14 cellular contexts compared by ENCODE assay signal in genomic region chr5:37553720-37554402, GRCh38.
DNase-seq lines count a peak whose midpoint lies in the region; ATAC-seq lines count a peak whose summit lies in the region.
"Had no signal": no experiment of that assay in that cellular context is flagged by ENCODE, and none has a peak within 500 bp of the region (broad histone marks: within the 10 kb centered on the region; RNA-seq: fewer than 3 reads in every experiment).

No MANE protein-coding gene starts in this region.

- peak; percentile 30 for DNase-seq in G401 (ENCODE audit: low spot score)
- peak; percentile 1 for DNase-seq in MV-4-11 (lab: John Stamatoyannopoulos, UW)
- peak; percentile 57 to 87 for DNase-seq in dermis microvascular lymphatic vessel endothelial cell (ENCODE audit: low read depth in 2 of 2)
- DNase-seq in non-pigmented ciliary epithelial cell (ENCODE audit: low read depth): peak; percentile 40
- DNase-seq in stimulated activated CD4-positive, alpha-beta T cell treated with anti-CD3 and anti-CD28 coated beads, Interleukin-12 subunit alpha, Interleukin-12 subunit beta, amount 100 ng/mL, for 4 hours: no peak
- DNase-seq in SW480 (ENCODE audit: low spot score): no peak
- no peak for DNase-seq in inferior parietal cortex (ENCODE audit: extremely low spot score)
- DNase-seq: activated CD4-positive, alpha-beta T cell treated with anti-CD3 and anti-CD28 coated beads for 4 hours; CD8-positive, alpha-beta memory T cell; foreskin melanocyte; kidney glomerular epithelial cell; NCI-H1694 had no signal

- ATAC-seq in GM19351 (IDR thresholded peaks at IDR 0.05; ENCODE audit: unreplicated experiment): no peak
- ATAC-seq: stimulated activated effector memory CD8-positive, alpha-beta T cell treated with anti-CD3 and anti-CD28 coated beads, Interleukin-12 subunit alpha, Interleukin-12 subunit beta, amount 100 ng/mL, for 72 hours had no signal

- in situ Hi-C loops in G401 (cut with HindIII; ENCODE audit: low sequenced_read_pairs): no loop called here

Comparison
In these comparisons a context has a peak if more than half of its experiments do, and no peak if none do; other contexts are left out.
1. DNase-seq: peak in G401 (single experiment), MV-4-11 (single experiment), dermis microvascular lymphatic vessel endothelial cell (2 of 2) and non-pigmented ciliary epithelial cell (single experiment); none in stimulated activated CD4-positive, alpha-beta T cell treated with anti-CD3 and anti-CD28 coated beads, Interleukin-12 subunit alpha, Interleukin-12 subunit beta, amount 100 ng/mL, for 4 hours (single experiment), SW480 (single experiment) and inferior parietal cortex (single experiment).